2 cellular contexts compared by ENCODE assay signal in genomic region chr11:65304613-65305012, GRCh38.
TF ChIP-seq lines count a peak whose summit lies in the region.

No MANE protein-coding gene starts in this region.

TF ChIP-seq in PFSK-1, 5 proteins besides CTCF, POLR2A, EP300 and RAD21:
- TF ChIP-seq TAF1 (IDR thresholded peaks at IDR 0.05; ENCODE audit: borderline replicate concordance, insufficient read depth, low read length) (no peak), SIN3A (IDR thresholded peaks at IDR 0.05; ENCODE audit: borderline replicate concordance, insufficient read depth, low read length) (no peak), REST (IDR thresholded peaks at IDR 0.05; ENCODE audit: insufficient read depth in 1 of 2, low read depth in 2 of 2, low read length in 2 of 2) (no peak), FOXP2 (optimal IDR thresholded peaks at IDR 0.05; ENCODE audit: borderline replicate concordance, extremely low read depth, extremely low read length, insufficient read depth) (no peak), POLR2AphosphoS5 (IDR thresholded peaks at IDR 0.05; ENCODE audit: low read depth, low read length) (peak; percentile 54; the same call in 1 of the 2 replicates)

TF ChIP-seq in GM12878, 131 proteins besides CTCF, POLR2A, EP300 and RAD21:
- TF ChIP-seq GATAD2B (conservative IDR thresholded peaks at IDR 0.05; ENCODE audit: low read depth) = no peak
- no peak for TF ChIP-seq MYC (IDR thresholded peaks at IDR 0.05; ENCODE audit: insufficient read depth, insufficient read length, insufficient replicate concordance, low read length, severe bottlenecking)
- no peak for TF ChIP-seq MTA2 (IDR thresholded peaks at IDR 0.05; ENCODE audit: low read depth)
- no peak for TF ChIP-seq SPI1 (IDR thresholded peaks at IDR 0.05; ENCODE audit: borderline replicate concordance, insufficient read depth, low read depth, low read length)
- no peak for TF ChIP-seq SIN3A (IDR thresholded peaks at IDR 0.05; ENCODE audit: low read depth, low read length)
- TF ChIP-seq POU2F2 (IDR thresholded peaks at IDR 0.05; ENCODE audit: borderline replicate concordance, low read depth, low read length) = no peak
- TF ChIP-seq MEF2B (IDR thresholded peaks at IDR 0.05; ENCODE audit: partially characterized antibody, poor library complexity, severe bottlenecking) = no peak
- no peak for TF ChIP-seq ZNF217 (IDR thresholded peaks at IDR 0.05)
- TF ChIP-seq IKZF2 (IDR thresholded peaks at IDR 0.05) = no peak
- no peak for TF ChIP-seq FOXM1 (IDR thresholded peaks at IDR 0.05; ENCODE audit: low read depth, low read length)
- TF ChIP-seq ZSCAN29 (IDR thresholded peaks at IDR 0.05) = no peak
- no peak for TF ChIP-seq IKZF1 (conservative IDR thresholded peaks at IDR 0.05)
- TF ChIP-seq CBFB (IDR thresholded peaks at IDR 0.05; ENCODE audit: low read depth) = no peak
- TF ChIP-seq GABPA (IDR thresholded peaks at IDR 0.05; ENCODE audit: low read depth) = no peak
- TF ChIP-seq SMARCA5 (IDR thresholded peaks at IDR 0.05) = no peak
TF ChIP-seq in GM12878: peak in this region for 0.
